In the genomic region with DNA sequence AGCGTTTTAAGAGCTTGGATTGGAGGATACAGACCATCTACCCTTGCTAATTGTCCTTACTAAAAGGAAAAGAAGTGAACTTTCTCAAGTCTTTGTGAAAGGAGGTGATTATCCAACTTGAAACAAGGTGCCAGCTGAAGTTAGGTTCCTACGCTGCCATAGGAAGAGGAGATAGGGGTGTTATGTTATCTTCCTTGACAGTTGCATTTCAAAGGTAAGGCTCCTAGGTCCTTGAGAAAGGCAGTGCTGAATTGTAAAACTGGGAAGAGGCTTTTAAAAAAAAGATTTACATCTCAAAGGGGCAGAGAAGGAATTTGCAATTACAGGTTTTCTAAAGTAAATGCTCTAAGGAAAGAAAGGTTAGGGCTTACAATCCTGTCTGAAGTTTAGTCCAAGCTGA, we compare ENCODE assay signal across 31 cellular contexts.
"Had no signal": no experiment of that assay in that cellular context is flagged by ENCODE, and none has a peak within 500 bp of the region (broad histone marks: within the 10 kb centered on the region; RNA-seq: fewer than 3 reads in every experiment).

No MANE protein-coding gene starts in this region.

- H3K36me3 ChIP-seq: adrenal gland, cardiac muscle cell, gastroesophageal sphincter, left ventricle myocardium inferior, right lobe of liver, thoracic aorta, uterus, WERI-Rb-1 had no signal

- H3K9me3 ChIP-seq: adrenal gland, gastroesophageal sphincter, left ventricle myocardium inferior, mucosa of descending colon, right lobe of liver, thoracic aorta, uterus had no signal

- H3K27ac ChIP-seq: adrenal gland, cardiac muscle cell, coronary artery, gastroesophageal sphincter, hepatocyte, left ventricle myocardium inferior, right lobe of liver, thoracic aorta, uterus, WERI-Rb-1 had no signal

- H3K4me2 ChIP-seq: hepatocyte had no signal

- FAIRE-seq: endothelial cell of umbilical vein had no signal

- H3K4me3 ChIP-seq: adrenal gland, cardiac muscle cell, coronary artery, gastroesophageal sphincter, hepatocyte, left ventricle myocardium inferior, lung, mucosa of descending colon, right lobe of liver, thoracic aorta, uterus had no signal

- DNase-seq: activated CD4-positive, alpha-beta memory T cell treated with anti-CD3 and anti-CD28 coated beads for 36 hours; activated CD4-positive, alpha-beta T cell treated with anti-CD3 and anti-CD28 coated beads, Interleukin-2, amount 10 ng/mL, durations not matched to agents 24 days and 14 days; activated CD4-positive, CD25-positive, alpha-beta regulatory T cell treated with anti-CD3 and anti-CD28 coated beads, Interleukin-2, amount 50 U/mL, for 72 hours; activated CD8-positive, alpha-beta memory T cell treated with anti-CD3 and anti-CD28 coated beads, Interleukin-2, amount 50 U/mL, for 4 hours; activated effector memory CD4-positive, alpha-beta T cell treated with anti-CD3 and anti-CD28 coated beads, Interleukin-2, amount 50 U/mL, for 16 hours; activated naive CD4-positive, alpha-beta T cell treated with anti-CD3 and anti-CD28 coated beads for 36 hours; activated naive CD8-positive, alpha-beta T cell treated with anti-CD3 and anti-CD28 coated beads for 36 hours; activated T-cell treated with anti-CD3 and anti-CD28 coated beads, Interleukin-2, amount 50 U/mL, for 1 hour; adrenal gland; aorta; effector memory CD8-positive, alpha-beta T cell; islet precursor cell; left ventricle myocardium inferior; mucosa of descending colon; posterior cingulate gyrus; right lobe of liver; stimulated activated CD4-positive, alpha-beta T cell treated with anti-CD3 and anti-CD28 coated beads, Interleukin-12 subunit alpha, Interleukin-12 subunit beta, amount 100 ng/mL, for 4 hours; stimulated activated CD4-positive, alpha-beta T cell treated with anti-CD3 and anti-CD28 coated beads, Interleukin-4, amount 100 ng/mL, for 24 hours; T-helper 17 cell; T1000; uterus; WERI-Rb-1 had no signal

- H2AFZ ChIP-seq: hepatocyte had no signal

- H3K79me2 ChIP-seq: hepatocyte had no signal

- H3K4me1 ChIP-seq: adrenal gland, left ventricle myocardium inferior, right lobe of liver, uterus had no signal

- ATAC-seq: effector memory CD8-positive, alpha-beta T cell; gastroesophageal sphincter; mucosa of descending colon; natural killer cell treated with Interleukin-12 subunit alpha and Interleukin-12 subunit beta and Interleukin-15 and Interleukin-18, amount 100 ng/mL, for 72 hours; right lobe of liver; stimulated activated effector memory CD8-positive, alpha-beta T cell treated with anti-CD3 and anti-CD28 coated beads, Interleukin-12 subunit alpha, Interleukin-12 subunit beta, amount 100 ng/mL, for 72 hours; T-helper 17 cell had no signal

- H3K27me3 ChIP-seq: adrenal gland, cardiac muscle cell, gastroesophageal sphincter, hepatocyte, right lobe of liver, uterus had no signal
